12 cellular contexts compared by ENCODE assay signal in genomic region chr2:63844616-63845015, GRCh38. TPM values are rescaled to one million over a fixed set of nuclear protein-coding genes. Genes with fewer than 3 reads are reported as not detected.
A peak's percentile ranks its signal among the peaks of the same experiment; 100 is the strongest.
DNase-seq lines count a peak whose midpoint lies in the region; ATAC-seq and TF ChIP-seq lines count a peak whose summit lies in the region.
"Had no signal": no experiment of that assay in that cellular context is flagged by ENCODE, and none has a peak within 500 bp of the region (broad histone marks: within the 10 kb centered on the region; RNA-seq: fewer than 3 reads in every experiment).

No MANE protein-coding gene starts in this region.

- no peak for TF ChIP-seq CTCF in DOHH2 (IDR thresholded peaks at IDR 0.05; ENCODE audit: low read depth, low read length, poor library complexity, severe bottlenecking)
- TF ChIP-seq CTCF in fibroblast of mammary gland (conservative IDR thresholded peaks at IDR 0.05; ENCODE audit: control insufficient read depth, insufficient read depth, low read depth, low read length) = no peak
- no peak for TF ChIP-seq CTCF in neural progenitor cell (IDR thresholded peaks at IDR 0.05)
- no peak for TF ChIP-seq CTCF in GM13976 (IDR thresholded peaks at IDR 0.05; ENCODE audit: borderline replicate concordance, control extremely low read depth, extremely low read depth, insufficient read depth, missing control alignments)
- no peak for TF ChIP-seq CTCF in Peyer's patch (IDR thresholded peaks at IDR 0.05)

- H3K4me1 ChIP-seq in DOHH2 (ENCODE audit: control insufficient read depth, low read length) (peaks cover 52% of the 10 kb centered on the region), neural progenitor cell (peaks cover 48% of the 10 kb centered on the region), Peyer's patch (peaks cover 0 to 34% (median 0%) of the 10 kb centered on the region in 4 donors)

- H3K9ac ChIP-seq in neural progenitor cell = no peak overlapping the region

- H3K9me3 ChIP-seq in DOHH2 (ENCODE audit: control insufficient read depth, insufficient read depth, low read length) = no peaks in the 10 kb centered on the region
- no peaks in the 10 kb centered on the region for H3K9me3 ChIP-seq in KOPT-K1 (ENCODE audit: insufficient read depth, low read length, poor library complexity, severe bottlenecking)
- H3K9me3 ChIP-seq in neural progenitor cell (ENCODE audit: low read depth) = no peaks in the 10 kb centered on the region
- no peaks in the 10 kb centered on the region for H3K9me3 ChIP-seq in Peyer's patch
- H3K9me3 ChIP-seq: pancreas had no signal

- H3K27me3 Mint-ChIP-seq in neural progenitor cell (ENCODE audit: insufficient read depth, low read depth) = peaks cover 4% of the 10 kb centered on the region

- peak overlapping the region; percentile 27 for H3K4me3 Mint-ChIP-seq in neural progenitor cell

- no peaks in the 10 kb centered on the region for H3K27me3 ChIP-seq in DOHH2 (ENCODE audit: control insufficient read depth, low read length)
- no peaks in the 10 kb centered on the region for H3K27me3 ChIP-seq in neural progenitor cell
- no peaks in the 10 kb centered on the region for H3K27me3 ChIP-seq in Peyer's patch
- H3K27me3 ChIP-seq: pancreas had no signal

- H4K20me1 ChIP-seq in DOHH2 (ENCODE audit: control insufficient read depth, insufficient read depth, low read depth, low read length) (peaks cover 33% of the 10 kb centered on the region; the same call in 1 of the 2 replicates), neural progenitor cell (ENCODE audit: low read depth) (no peaks in the 10 kb centered on the region)

- H3K4me2 ChIP-seq in DOHH2 (ENCODE audit: low read length) (peak overlapping the region; percentile 81), neural progenitor cell (peak overlapping the region; percentile 94)

- no peak overlapping the region for H2AFZ ChIP-seq in neural progenitor cell (replicated peaks)

- no peak for TF ChIP-seq POLR2A in Peyer's patch (IDR thresholded peaks at IDR 0.05)

- H3K79me2 ChIP-seq in DOHH2 (ENCODE audit: control insufficient read depth, low read length) (peaks cover 88% of the 10 kb centered on the region), neural progenitor cell (ENCODE audit: low read depth) (peaks cover 78% of the 10 kb centered on the region)

- H3K27ac ChIP-seq in DOHH2 (ENCODE audit: low read depth, low read length) (no peak overlapping the region), KOPT-K1 (ENCODE audit: low read depth, low read length, poor library complexity, severe bottlenecking) (peak overlapping the region; percentile 99), neural progenitor cell (no peak overlapping the region), Peyer's patch (no peak overlapping the region)
- H3K27ac ChIP-seq: pancreas had no signal

- in situ Hi-C loops in GM13976 (cut with MboI; ENCODE audit: low sequenced_read_pairs, unreplicated experiment) = no loop called here

- H3K4me3 ChIP-seq in DOHH2 (ENCODE audit: low read length) (peak overlapping the region; percentile 24; the same call in 1 of the 2 replicates), fibroblast of mammary gland (ENCODE audit: control insufficient read depth, low read depth, low read length) (peak overlapping the region; percentile 94), neural progenitor cell (peak overlapping the region; percentile 76), Peyer's patch (no peak overlapping the region)
- H3K4me3 ChIP-seq: pancreas had no signal

- no peak for ATAC-seq in HG03135 (IDR thresholded peaks at IDR 0.05; ENCODE audit: unreplicated experiment)
- ATAC-seq: HCT116, pancreas had no signal

- no peaks in the 10 kb centered on the region for H3K9me2 ChIP-seq in DOHH2 (replicated peaks; ENCODE audit: control insufficient read depth, low read length)

- peaks cover 13% of the 10 kb centered on the region for H3K36me3 Mint-ChIP-seq in neural progenitor cell

- H3K4me1 Mint-ChIP-seq in neural progenitor cell = peaks cover 33% of the 10 kb centered on the region

- no peak overlapping the region for H3K27ac Mint-ChIP-seq in neural progenitor cell

- H3F3A ChIP-seq in DOHH2 (ENCODE audit: control insufficient read depth, insufficient read depth) (peaks cover 8% of the 10 kb centered on the region), neural progenitor cell (ENCODE audit: low read depth) (peaks cover 48% of the 10 kb centered on the region)

- H3K9me3 Mint-ChIP-seq in neural progenitor cell = peaks cover 9% of the 10 kb centered on the region

- DNase-seq in fibroblast of mammary gland (ENCODE audit: low read depth) = no peak
- no peak for DNase-seq in neural progenitor cell (ENCODE audit: low spot score)
- DNase-seq in GM13976 (ENCODE audit: low spot score) = no peak
- no peak for DNase-seq in Peyer's patch
- DNase-seq in activated CD4-positive, CD25-positive, alpha-beta regulatory T cell treated with anti-CD3 and anti-CD28 coated beads, Interleukin-2, amount 50 U/mL, for 72 hours = no peak
- DNase-seq: KBM-7, NCI-H2107, pancreas had no signal

- H3K36me3 ChIP-seq in DOHH2 (ENCODE audit: control insufficient read depth, low read length) (peaks cover 71% of the 10 kb centered on the region), KOPT-K1 (ENCODE audit: insufficient read depth, low read length) (peaks cover 21% of the 10 kb centered on the region), neural progenitor cell (no peaks in the 10 kb centered on the region), Peyer's patch (no peaks in the 10 kb centered on the region)
- H3K36me3 ChIP-seq: pancreas had no signal

RNA-seq across cellular contexts. Expression of gene UGP2, which starts 2.9 kb away (rescaled TPM):
- total RNA-seq in neural progenitor cell (ENCODE audit: low replicate concordance) = 78.6 and 126 TPM in 2 replicates
- total RNA-seq in Peyer's patch = 100 to 1,000 TPM in 2 of 4 donors, 10 to 100 TPM in 2; 85.4 to 125 (median 106) TPM

Comparison
In these comparisons a context has a peak if more than half of its experiments do, and no peak if none do; other contexts are left out.
1. H3K4me3 ChIP-seq: peak in DOHH2 (single experiment), fibroblast of mammary gland (single experiment) and neural progenitor cell (single experiment); none in Peyer's patch (0 of 4).